ENCODE assay signal across 8 cellular contexts in genomic region chr7:74289018-74289659, GRCh38. TPM values are rescaled to one million over a fixed set of nuclear protein-coding genes. Genes with fewer than 3 reads are reported as not detected.
DNase-seq lines count a peak whose midpoint lies in the region; ATAC-seq and TF ChIP-seq lines count a peak whose summit lies in the region.

Gene CLIP2, plus strand, starts transcription at chr7:74289407. Its CDS starts 28,140 bp downstream, at chr7:74317547.

- intact Hi-C loops in left lung (cut with DNase I), result no loop called here

- peak; percentile 64 for DNase-seq in GM04504 (ENCODE audit: low read depth)
- peak; percentile 80 for DNase-seq in NCI-H510A (lab: John Stamatoyannopoulos, UW)
- peak; percentile 70 to 72 for DNase-seq in activated CD4-positive, alpha-beta T cell treated with anti-CD3 and anti-CD28 coated beads, Interleukin-2, amount 50 U/mL, for 4 hours
- DNase-seq in dermis blood vessel endothelial cell, result peak; percentile 81
- peak; percentile 84 to 96 for DNase-seq in left lung
- DNase-seq in stimulated activated CD4-positive, alpha-beta T cell treated with anti-CD3 and anti-CD28 coated beads, Interleukin-2, amount 100 ng/mL, for 24 hours, result peak; percentile 79 to 80

- peak within 1 kb of the TSS; percentile 53 for H3K27ac ChIP-seq in left lung

- peak within 1 kb of the TSS; percentile 60 to 68 for H3K4me3 ChIP-seq in left lung

- ATAC-seq in HG02763 (IDR thresholded peaks at IDR 0.05; ENCODE audit: unreplicated experiment), result peak; percentile 52
- ATAC-seq in left lung, result peak; percentile 92
- no peak for ATAC-seq in HG02840 (IDR thresholded peaks at IDR 0.05; ENCODE audit: low FRiP score, unreplicated experiment)

- H3K4me1 ChIP-seq in left lung, result peaks cover 8 to 37% of the 10 kb centered on the region in 2 donors

- peaks cover 5 to 29% of the 10 kb centered on the region in 2 donors for H3K27me3 ChIP-seq in left lung

- no peaks in the 10 kb centered on the region for H3K36me3 ChIP-seq in left lung

- no peak for TF ChIP-seq CTCF in left lung (IDR thresholded peaks at IDR 0.05)

- no peaks in the 10 kb centered on the region for H3K9me3 ChIP-seq in left lung

RNA-seq across cellular contexts. Expression of gene CLIP2, which starts in this region (rescaled TPM):
- 40.7 and 43.6 TPM in 2 replicates for total RNA-seq in dermis blood vessel endothelial cell
- total RNA-seq in left lung, result 10 to 100 TPM; 20.6 to 23.2 TPM
